ENCODE assay signal across 1 cellular context in genomic region chr19:10688545-10689280, GRCh38.
TF ChIP-seq lines count a peak whose summit lies in the region.

No MANE protein-coding gene starts in this region.

TF ChIP-seq in K562, 482 proteins besides CTCF, POLR2A, EP300 and RAD21:
- TF ChIP-seq CSDE1 (IDR thresholded peaks at IDR 0.05) (no peak), GTF2A2 (tag; IDR thresholded peaks at IDR 0.05) (no peak), KDM5B (IDR thresholded peaks at IDR 0.05; ENCODE audit: insufficient replicate concordance, low read depth, low read length) (no peak), GATAD2A (IDR thresholded peaks at IDR 0.05) (no peak), ZC3H4 (CRISPR knock-in tag; IDR thresholded peaks at IDR 0.05; ENCODE audit: borderline replicate concordance) (no peak), ZKSCAN8 (CRISPR knock-in tag; IDR thresholded peaks at IDR 0.05) (no peak), PHF8 (IDR thresholded peaks at IDR 0.05; ENCODE audit: borderline replicate concordance, low read length) (no peak), RBM22 (IDR thresholded peaks at IDR 0.05; ENCODE audit: low read depth, low read length, poor library complexity, severe bottlenecking) (peak; percentile 93), RBM34 (IDR thresholded peaks at IDR 0.05; ENCODE audit: borderline replicate concordance, insufficient read depth, low read length) (no peak), SMAD1 (IDR thresholded peaks at IDR 0.05; ENCODE audit: low read depth, low read length, partially characterized antibody) (no peak), POLR2G (IDR thresholded peaks at IDR 0.05; ENCODE audit: low read depth, low read length) (peak; percentile 72), SMAD3 (CRISPR knock-in tag; conservative IDR thresholded peaks at IDR 0.05) (no peak), SRSF9 (IDR thresholded peaks at IDR 0.05; ENCODE audit: borderline replicate concordance, low read depth, low read length) (no peak), POLR2AphosphoS5 (IDR thresholded peaks at IDR 0.05; ENCODE audit: control insufficient read depth, insufficient read depth, low read depth, low read length) (peak; percentile 15; the same call in 1 of the 2 replicates), NRF1 (conservative IDR thresholded peaks at IDR 0.05 in 1 of 2, IDR thresholded peaks at IDR 0.05 in 1 of 2) (no peak), CBX2 (IDR thresholded peaks at IDR 0.05; ENCODE audit: insufficient read depth, low read length, poor library complexity, severe bottlenecking) (no peak), SREBF2 (CRISPR knock-in tag; IDR thresholded peaks at IDR 0.05) (no peak)
- TF ChIP-seq, protein P1, sequence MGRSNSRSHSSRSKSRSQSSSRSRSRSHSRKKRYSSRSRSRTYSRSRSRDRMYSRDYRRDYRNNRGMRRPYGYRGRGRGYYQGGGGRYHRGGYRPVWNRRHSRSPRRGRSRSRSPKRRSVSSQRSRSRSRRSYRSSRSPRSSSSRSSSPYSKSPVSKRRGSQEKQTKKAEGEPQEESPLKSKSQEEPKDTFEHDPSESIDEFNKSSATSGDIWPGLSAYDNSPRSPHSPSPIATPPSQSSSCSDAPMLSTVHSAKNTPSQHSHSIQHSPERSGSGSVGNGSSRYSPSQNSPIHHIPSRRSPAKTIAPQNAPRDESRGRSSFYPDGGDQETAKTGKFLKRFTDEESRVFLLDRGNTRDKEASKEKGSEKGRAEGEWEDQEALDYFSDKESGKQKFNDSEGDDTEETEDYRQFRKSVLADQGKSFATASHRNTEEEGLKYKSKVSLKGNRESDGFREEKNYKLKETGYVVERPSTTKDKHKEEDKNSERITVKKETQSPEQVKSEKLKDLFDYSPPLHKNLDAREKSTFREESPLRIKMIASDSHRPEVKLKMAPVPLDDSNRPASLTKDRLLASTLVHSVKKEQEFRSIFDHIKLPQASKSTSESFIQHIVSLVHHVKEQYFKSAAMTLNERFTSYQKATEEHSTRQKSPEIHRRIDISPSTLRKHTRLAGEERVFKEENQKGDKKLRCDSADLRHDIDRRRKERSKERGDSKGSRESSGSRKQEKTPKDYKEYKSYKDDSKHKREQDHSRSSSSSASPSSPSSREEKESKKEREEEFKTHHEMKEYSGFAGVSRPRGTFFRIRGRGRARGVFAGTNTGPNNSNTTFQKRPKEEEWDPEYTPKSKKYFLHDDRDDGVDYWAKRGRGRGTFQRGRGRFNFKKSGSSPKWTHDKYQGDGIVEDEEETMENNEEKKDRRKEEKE (IDR thresholded peaks at IDR 0.05; ENCODE audit: borderline replicate concordance in 1 of 2, control insufficient read depth in 1 of 2, low read depth in 2 of 2, low read length in 1 of 2) = no peak
- TF ChIP-seq, protein P2, sequence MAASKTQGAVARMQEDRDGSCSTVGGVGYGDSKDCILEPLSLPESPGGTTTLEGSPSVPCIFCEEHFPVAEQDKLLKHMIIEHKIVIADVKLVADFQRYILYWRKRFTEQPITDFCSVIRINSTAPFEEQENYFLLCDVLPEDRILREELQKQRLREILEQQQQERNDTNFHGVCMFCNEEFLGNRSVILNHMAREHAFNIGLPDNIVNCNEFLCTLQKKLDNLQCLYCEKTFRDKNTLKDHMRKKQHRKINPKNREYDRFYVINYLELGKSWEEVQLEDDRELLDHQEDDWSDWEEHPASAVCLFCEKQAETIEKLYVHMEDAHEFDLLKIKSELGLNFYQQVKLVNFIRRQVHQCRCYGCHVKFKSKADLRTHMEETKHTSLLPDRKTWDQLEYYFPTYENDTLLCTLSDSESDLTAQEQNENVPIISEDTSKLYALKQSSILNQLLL (CRISPR knock-in tag; IDR thresholded peaks at IDR 0.05; ENCODE audit: borderline replicate concordance) = no peak
- TF ChIP-seq, protein P3, sequence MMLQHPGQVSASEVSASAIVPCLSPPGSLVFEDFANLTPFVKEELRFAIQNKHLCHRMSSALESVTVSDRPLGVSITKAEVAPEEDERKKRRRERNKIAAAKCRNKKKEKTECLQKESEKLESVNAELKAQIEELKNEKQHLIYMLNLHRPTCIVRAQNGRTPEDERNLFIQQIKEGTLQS (IDR thresholded peaks at IDR 0.05) = no peak
- TF ChIP-seq, protein P3 (CRISPR knock-in tag; conservative IDR thresholded peaks at IDR 0.05) = no peak
